In genomic region chr4:15945516-15945915, GRCh38 we compare ENCODE assay signal across 16 cellular contexts. TPM values are rescaled to one million over a fixed set of nuclear protein-coding genes. Genes with fewer than 3 reads are reported as not detected.
DNase-seq lines count a peak whose midpoint lies in the region; ATAC-seq and TF ChIP-seq lines count a peak whose summit lies in the region.
"Had no signal": no experiment of that assay in that cellular context is flagged by ENCODE, and none has a peak within 500 bp of the region (broad histone marks: within the 10 kb centered on the region; RNA-seq: fewer than 3 reads in every experiment).

No MANE protein-coding gene starts in this region.

- peak; percentile 87 for DNase-seq in NB4 (ENCODE audit: low read depth)
- peak; percentile 79 for DNase-seq in SIG-M5 treated with dmso at 0.1 percent for 504 hours (lab: John Stamatoyannopoulos, UW; ENCODE audit: unreplicated experiment)
- peak; percentile 15 for DNase-seq in iris pigment epithelial cell (ENCODE audit: low read depth)
- DNase-seq in upper lobe of right lung, result no peak
- no peak for DNase-seq in NCI-H2107 treated with DMSO at 0.1 percent for 48 hours (lab: John Stamatoyannopoulos, UW; ENCODE audit: unreplicated experiment)
- DNase-seq: HFFc6, Karpas-422, NCI-H1048, NCI-H146, NCI-H2107, NCI-H446, SHP77 treated with DMSO at 0.1 percent for 48 hours had no signal

- H3K36me3 ChIP-seq in upper lobe of right lung, result no peaks in the 10 kb centered on the region
- H3K36me3 ChIP-seq: BLaER1 had no signal

- peak; percentile 81 for ATAC-seq in upper lobe of right lung
- ATAC-seq in GM18861 (IDR thresholded peaks at IDR 0.05; ENCODE audit: unreplicated experiment), result no peak
- ATAC-seq in HG02884 (IDR thresholded peaks at IDR 0.05; ENCODE audit: unreplicated experiment), result no peak

- intact Hi-C loops in upper lobe of right lung (cut with DNase I), result no loop called here

- no peak overlapping the region for H3K27ac ChIP-seq in upper lobe of right lung
- H3K27ac ChIP-seq: BLaER1 had no signal

- H3K27me3 ChIP-seq in upper lobe of right lung, result peaks cover 3% of the 10 kb centered on the region
- H3K27me3 ChIP-seq: BLaER1 had no signal

- H3K9me3 ChIP-seq in upper lobe of right lung, result no peaks in the 10 kb centered on the region
- H3K9me3 ChIP-seq: BLaER1 had no signal

- no peak overlapping the region for H3K4me3 ChIP-seq in NB4 (ENCODE audit: low read depth, low read length)
- no peak overlapping the region for H3K4me3 ChIP-seq in upper lobe of right lung
- H3K4me3 ChIP-seq: BLaER1 had no signal

- H3K4me1 ChIP-seq in upper lobe of right lung, result no peaks in the 10 kb centered on the region
- H3K4me1 ChIP-seq: BLaER1 had no signal

- no peak for TF ChIP-seq CTCF in NB4 (IDR thresholded peaks at IDR 0.05; ENCODE audit: low read depth, low read length)
- TF ChIP-seq CTCF in upper lobe of right lung (IDR thresholded peaks at IDR 0.05), result no peak

- no peak for TF ChIP-seq POLR2A in NB4 (IDR thresholded peaks at IDR 0.05; ENCODE audit: extremely low read depth, insufficient read length)

RNA-seq across cellular contexts. Expression of gene FGFBP1, which starts 7.0 kb away (rescaled TPM):
- 3.3 TPM for total RNA-seq in upper lobe of right lung
- total RNA-seq: HFFc6 had no signal

RNA-seq across cellular contexts. Expression of gene FGFBP2, which starts 17.5 kb away (rescaled TPM):
- total RNA-seq in upper lobe of right lung, result 5.6 TPM
- total RNA-seq: Daoy, HFFc6 had no signal

Comparison
In these comparisons a context has a peak if more than half of its experiments do, and no peak if none do; other contexts are left out.
1. DNase-seq: peak in NB4 (single experiment), SIG-M5 treated with dmso at 0.1 percent for 504 hours (single experiment) and iris pigment epithelial cell (single experiment); none in upper lobe of right lung (single experiment) and NCI-H2107 treated with DMSO at 0.1 percent for 48 hours (single experiment).